In genomic region chr18:55588001-55588875, GRCh38 we compare ENCODE assay signal across 8 cellular contexts. TPM values are rescaled to one million over a fixed set of nuclear protein-coding genes. Genes with fewer than 3 reads are reported as not detected.
DNase-seq lines count a peak whose midpoint lies in the region; ATAC-seq, FAIRE-seq and TF ChIP-seq lines count a peak whose summit lies in the region.

TSS of gene TCF4 (minus strand) at chr18:55588192. CDS start at chr18:55587116, 1,076 bp downstream.

- in situ Hi-C loops in brain microvascular endothelial cell (cut with HindIII; ENCODE audit: low pct_ligation_motif_present, low sequenced_read_pairs): no loop called here

- peak within 1 kb of the TSS; percentile 59 for H3K4me3 ChIP-seq in brain microvascular endothelial cell (ENCODE audit: low read depth, low read length)

- intact Hi-C loops in posterior vena cava (cut with DNase I): loop anchor here (5.0 to 10.0 kb wide), 2 partner anchors 173 to 181 kb away; no protein-coding TSS in a partner anchor

- peak within 1 kb of the TSS; percentile 78 for H3K27ac ChIP-seq in brain microvascular endothelial cell

- no peak for TF ChIP-seq CTCF in brain microvascular endothelial cell (IDR thresholded peaks at IDR 0.05; ENCODE audit: low read depth, low read length, missing control alignments)

- FAIRE-seq in RCC 7860 (lab: Jason Lieb, UNC): no peak

- peak; percentile 58 for DNase-seq in DMS53 treated with DMSO at 0.1 percent for 48 hours (lab: John Stamatoyannopoulos, UW; ENCODE audit: unreplicated experiment)
- peak; percentile 29 for DNase-seq in HuH-7.5 (ENCODE audit: low spot score)
- DNase-seq in RCC 7860 (ENCODE audit: low spot score): peak; percentile 32
- peak; percentile 34 for DNase-seq in brain microvascular endothelial cell
- DNase-seq in hippocampal formation (lab: John Stamatoyannopoulos, UW): peak; percentile 63 to 79
- peak; percentile 87 for DNase-seq in posterior vena cava (ENCODE audit: low spot score)
- no peak for DNase-seq in middle frontal gyrus (ENCODE audit: extremely low spot score, low spot score)

- no peaks in the 10 kb centered on the region for H3K27me3 ChIP-seq in brain microvascular endothelial cell (replicated peaks)

- H3K36me3 ChIP-seq in brain microvascular endothelial cell (replicated peaks): no peaks in the 10 kb centered on the region

- no peak for ATAC-seq in HG03280 (IDR thresholded peaks at IDR 0.05; ENCODE audit: unreplicated experiment)

RNA-seq across cellular contexts. Expression of gene TCF4, which starts in this region (rescaled TPM):
- total RNA-seq in posterior vena cava: 10 to 100 TPM; 85.5 to 98.7 TPM
